Comparison of ENCODE assay signal across 20 cellular contexts in the genomic region with DNA sequence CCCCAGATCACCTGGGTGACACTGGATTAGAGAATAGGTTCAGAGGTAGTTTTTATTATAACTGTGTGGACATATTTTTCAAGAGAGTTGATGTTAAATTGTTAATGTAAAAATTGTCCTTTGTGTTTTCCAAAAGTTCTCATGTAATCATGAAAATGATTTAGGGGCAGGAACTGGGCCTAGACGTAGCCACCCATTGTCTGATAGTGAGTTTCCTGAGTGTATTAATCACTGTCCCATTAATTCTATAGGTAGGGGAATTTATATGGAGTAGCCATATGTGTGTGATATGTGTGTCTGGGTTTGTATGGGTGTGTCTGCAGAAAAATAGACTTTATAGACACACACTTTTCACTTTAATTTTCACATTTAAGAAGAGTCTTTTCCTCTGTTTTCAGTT.
A peak's percentile ranks its signal among the peaks of the same experiment; 100 is the strongest.
DNase-seq lines count a peak whose midpoint lies in the region; ATAC-seq and TF ChIP-seq lines count a peak whose summit lies in the region.
"Had no signal": no experiment of that assay in that cellular context is flagged by ENCODE, and none has a peak within 500 bp of the region (broad histone marks: within the 10 kb centered on the region; RNA-seq: fewer than 3 reads in every experiment).

No MANE protein-coding gene starts in this region.

- no peak overlapping the region for H3K18ac ChIP-seq in neuronal stem cell (ENCODE audit: low read length)

- H2AFZ ChIP-seq in mammary epithelial cell (ENCODE audit: low read depth, low read length) (peak overlapping the region; percentile 74), neuronal stem cell (ENCODE audit: low read length) (peak overlapping the region; percentile 71)

- H3K9me3 ChIP-seq in mammary epithelial cell (replicated peaks; ENCODE audit: insufficient read depth, low read length) (no peaks in the 10 kb centered on the region), breast epithelium (no peaks in the 10 kb centered on the region), gastroesophageal sphincter (no peaks in the 10 kb centered on the region), neuronal stem cell (replicated peaks in 1 of 2; ENCODE audit: control insufficient read depth in 2 of 2, insufficient read depth in 1 of 2, low read depth in 1 of 2, low read length in 2 of 2) (no peaks in the 10 kb centered on the region), tibial nerve (no peaks in the 10 kb centered on the region)
- H3K9me3 ChIP-seq: BE2C had no signal

- H3K9ac ChIP-seq in mammary epithelial cell (ENCODE audit: insufficient read depth, low read length) (no peak overlapping the region), neuronal stem cell (ENCODE audit: low read depth, low read length, poor library complexity) (no peak overlapping the region)

- TF ChIP-seq EP300 in gastroesophageal sphincter (IDR thresholded peaks at IDR 0.05), result no peak
- no peak for TF ChIP-seq EP300 in tibial nerve (IDR thresholded peaks at IDR 0.05)

- H3K4me3 Mint-ChIP-seq in activated T-cell treated with anti-CD3 and anti-CD28 coated beads, Interleukin-2, amount 50 U/mL, for 24 hours, result no peak overlapping the region
- H3K4me3 Mint-ChIP-seq: activated T-cell treated with anti-CD3 and anti-CD28 coated beads, Interleukin-2, amount 50 U/mL, for 72 hours had no signal

- H3K27me3 ChIP-seq in mammary epithelial cell (ENCODE audit: insufficient read depth, low read length) (no peaks in the 10 kb centered on the region), breast epithelium (no peaks in the 10 kb centered on the region), gastroesophageal sphincter (no peaks in the 10 kb centered on the region), neuronal stem cell (ENCODE audit: control insufficient read depth in 3 of 3, insufficient read depth in 3 of 3, low read depth in 1 of 3, low read length in 3 of 3) (no peaks in the 10 kb centered on the region), tibial nerve (no peaks in the 10 kb centered on the region)
- H3K27me3 ChIP-seq: BE2C had no signal

- H2BK120ac ChIP-seq in neuronal stem cell (ENCODE audit: low read depth, low read length), result no peak overlapping the region

- no peak overlapping the region for H4K91ac ChIP-seq in neuronal stem cell (ENCODE audit: low read depth, low read length, poor library complexity)

- H2BK15ac ChIP-seq in neuronal stem cell (ENCODE audit: low read length), result no peak overlapping the region

- H3K27me3 Mint-ChIP-seq in activated T-cell treated with anti-CD3 and anti-CD28 coated beads, Interleukin-2, amount 50 U/mL, for 24 hours, result peaks cover 38% of the 10 kb centered on the region

- no peak overlapping the region for H3K27ac Mint-ChIP-seq in activated T-cell treated with anti-CD3 and anti-CD28 coated beads, Interleukin-2, amount 50 U/mL, for 24 hours
- H3K27ac Mint-ChIP-seq: activated T-cell treated with anti-CD3 and anti-CD28 coated beads, Interleukin-2, amount 50 U/mL, for 72 hours had no signal

- H4K8ac ChIP-seq in neuronal stem cell (ENCODE audit: low read depth, low read length), result no peak overlapping the region

- no peaks in the 10 kb centered on the region for H4K20me1 ChIP-seq in mammary epithelial cell (ENCODE audit: insufficient read depth, low read length)

- H3K4me1 ChIP-seq in mammary epithelial cell (ENCODE audit: insufficient read depth, low read length) (peaks cover 17% of the 10 kb centered on the region), breast epithelium (no peaks in the 10 kb centered on the region), gastroesophageal sphincter (peaks cover 7 to 39% (median 15%) of the 10 kb centered on the region in 3 donors), neuronal stem cell (ENCODE audit: control insufficient read depth in 2 of 2, insufficient read depth in 1 of 2, low read depth in 1 of 2, low read length in 2 of 2) (peaks cover 2 to 11% of the 10 kb centered on the region in 2 donors), tibial nerve (peaks cover 0 to 48% (median 6%) of the 10 kb centered on the region in 4 donors)
- H3K4me1 ChIP-seq: BE2C had no signal

- H3K36me3 ChIP-seq in mammary epithelial cell (ENCODE audit: insufficient read depth, low read length) (no peaks in the 10 kb centered on the region), breast epithelium (no peaks in the 10 kb centered on the region), gastroesophageal sphincter (no peaks in the 10 kb centered on the region), neuronal stem cell (replicated peaks in 1 of 2; ENCODE audit: control insufficient read depth in 2 of 2, insufficient read depth in 2 of 2, low read length in 2 of 2) (no peaks in the 10 kb centered on the region), tibial nerve (no peaks in the 10 kb centered on the region)
- H3K36me3 ChIP-seq: BE2C had no signal

- H3K14ac ChIP-seq in neuronal stem cell (ENCODE audit: low read length), result no peak overlapping the region

- no TSS peak for BruUV-seq in mammary epithelial cell (replicated peaks; lab: Mats Ljungman, UMichigan)

- no peak for TF ChIP-seq POLR2A in breast epithelium (IDR thresholded peaks at IDR 0.05)
- no peak for TF ChIP-seq POLR2A in gastroesophageal sphincter (IDR thresholded peaks at IDR 0.05)
- no peak for TF ChIP-seq POLR2A in tibial nerve (IDR thresholded peaks at IDR 0.05)

- no peak overlapping the region for H2AK5ac ChIP-seq in neuronal stem cell (ENCODE audit: low read depth, low read length)

- no peaks in the 10 kb centered on the region for H3K79me1 ChIP-seq in neuronal stem cell (ENCODE audit: low read depth, low read length)

- DNase-seq in mammary epithelial cell, result no peak
- no peak for DNase-seq in breast epithelium (ENCODE audit: low spot score in 2 of 2)
- DNase-seq in neuronal stem cell (ENCODE audit: low spot score), result no peak
- DNase-seq in tibial nerve (ENCODE audit: low spot score in 2 of 2), result no peak
- no peak for DNase-seq in activated T-cell treated with anti-CD3 and anti-CD28 coated beads, Interleukin-2, amount 50 U/mL, for 24 hours
- DNase-seq in NCI-H1694 (lab: John Stamatoyannopoulos, UW), result no peak
- DNase-seq: activated CD4-positive, alpha-beta T cell treated with anti-CD3 and anti-CD28 coated beads for 1 hour; activated naive CD4-positive, alpha-beta T cell treated with anti-CD3 and anti-CD28 coated beads, Interleukin-2, amount 50 U/mL, for 16 hours; activated T-cell treated with anti-CD3 and anti-CD28 coated beads, Interleukin-2, amount 50 U/mL, for 72 hours; anterior cingulate cortex; BE2C; cerebellar nuclear complex; COR-L47; DND-41; effector CD8-positive, alpha-beta T cell; NCI-H1417 treated with DMSO at 0.1 percent for 48 hours; occipital lobe; stimulated activated naive CD8-positive, alpha-beta T cell treated with anti-CD3 and anti-CD28 coated beads, Interleukin-15, Interleukin-2, amounts not matched to agents 100 U/mL and 50 U/mL, for 24 hours had no signal

- no peak overlapping the region for H3K4ac ChIP-seq in neuronal stem cell (ENCODE audit: low read length)

- ATAC-seq in gastroesophageal sphincter (no peak), HG03354 (IDR thresholded peaks at IDR 0.05; ENCODE audit: poor library complexity, severe bottlenecking, unreplicated experiment) (no peak)
- ATAC-seq: activated T-cell treated with anti-CD3 and anti-CD28 coated beads, Interleukin-2, amount 50 U/mL, for 72 hours; stimulated activated naive CD8-positive, alpha-beta T cell treated with anti-CD3 and anti-CD28 coated beads, Interleukin-15, Interleukin-2, amounts not matched to agents 100 U/mL and 50 U/mL, for 24 hours had no signal

- no peak overlapping the region for H2BK5ac ChIP-seq in neuronal stem cell (ENCODE audit: low read length)

- H3K4me3 ChIP-seq in mammary epithelial cell (replicated peaks in 1 of 3; ENCODE audit: insufficient read depth in 1 of 3, low read depth in 2 of 3, low read length in 3 of 3), result no peak overlapping the region
- H3K4me3 ChIP-seq in breast epithelium, result no peak overlapping the region
- H3K4me3 ChIP-seq in gastroesophageal sphincter, result no peak overlapping the region
- H3K4me3 ChIP-seq in neuronal stem cell (ENCODE audit: low read length in 2 of 2), result no peak overlapping the region
- no peak overlapping the region for H3K4me3 ChIP-seq in tibial nerve

- intact Hi-C loops in mammary epithelial cell (cut with micrococcal nuclease) (no loop called here), breast epithelium (cut with DNase I; ENCODE audit: low total_unique reads) (no loop called here)

- no peaks in the 10 kb centered on the region for H3K79me2 ChIP-seq in mammary epithelial cell (ENCODE audit: insufficient read depth, low read length)

- TF ChIP-seq CTCF in mammary epithelial cell (conservative IDR thresholded peaks at IDR 0.05 in 1 of 2, IDR thresholded peaks at IDR 0.05 in 1 of 2; ENCODE audit: extremely low read depth in 1 of 2, insufficient read depth in 1 of 2, low read depth in 1 of 2, low read length in 2 of 2) (no peak), breast epithelium (IDR thresholded peaks at IDR 0.05) (no peak), gastroesophageal sphincter (IDR thresholded peaks at IDR 0.05) (no peak), tibial nerve (IDR thresholded peaks at IDR 0.05) (no peak)

- no peaks in the 10 kb centered on the region for H3K9me3 Mint-ChIP-seq in activated T-cell treated with anti-CD3 and anti-CD28 coated beads, Interleukin-2, amount 50 U/mL, for 24 hours
- H3K9me3 Mint-ChIP-seq: activated T-cell treated with anti-CD3 and anti-CD28 coated beads, Interleukin-2, amount 50 U/mL, for 72 hours had no signal

- no peaks in the 10 kb centered on the region for H3K36me3 Mint-ChIP-seq in activated T-cell treated with anti-CD3 and anti-CD28 coated beads, Interleukin-2, amount 50 U/mL, for 24 hours (ENCODE audit: low read depth)

- H3K4me2 ChIP-seq in mammary epithelial cell (ENCODE audit: insufficient read depth, low read depth, low read length) (no peak overlapping the region), neuronal stem cell (ENCODE audit: insufficient read depth, low read length, poor library complexity, severe bottlenecking) (no peak overlapping the region)

- no peak overlapping the region for H2BK12ac ChIP-seq in neuronal stem cell (ENCODE audit: low read length)

- in situ Hi-C loops in mammary epithelial cell (cut with MboI; ENCODE audit: low sequenced_read_pairs in 2 of 2), result no loop called here

- CTCF ChIA-PET in mammary epithelial cell (lab: Charles Lee; ENCODE audit: low non-redundant PET), result no interaction called here

- no peaks in the 10 kb centered on the region for H3K4me1 Mint-ChIP-seq in activated T-cell treated with anti-CD3 and anti-CD28 coated beads, Interleukin-2, amount 50 U/mL, for 24 hours (ENCODE audit: low read depth)

- 100% methylated on average over 1 of the region's 1 CpG for WGBS in mammary epithelial cell (ENCODE audit: low coverage, missing lambda C conversion rate)
- WGBS in gastroesophageal sphincter (ENCODE audit: low coverage in 1 of 2), 2 donors, result 14 to 17% methylated on average over 1 of the region's 1 CpG
- WGBS in neuronal stem cell (ENCODE audit: extremely low coverage in 2 of 2, insufficient read length in 2 of 2, insufficient replicate concordance in 1 of 2), 2 donors, result no CpG with 5 or more reads among the region's 1 CpG
- 27 to 47% methylated on average over 1 of the region's 1 CpG for WGBS in tibial nerve, 2 donors

- dilution Hi-C loops in mammary epithelial cell (cut with HindIII; ENCODE audit: low sequenced_read_pairs), result no loop called here

- H3K23ac ChIP-seq in neuronal stem cell (ENCODE audit: low read depth, low read length, poor library complexity), result no peak overlapping the region

- H3K27ac ChIP-seq in mammary epithelial cell (ENCODE audit: insufficient read depth, low read depth, low read length) (no peak overlapping the region), breast epithelium (peak overlapping the region in 1 of 2 donors; percentile 61), gastroesophageal sphincter (peak overlapping the region; percentile 58 to 81 (median 76)), neuronal stem cell (replicated peaks; ENCODE audit: low read length) (no peak overlapping the region), tibial nerve (peak overlapping the region; percentile 36 to 79 (median 62))

Comparison
In these comparisons a context has a peak if more than half of its experiments do, and no peak if none do; other contexts are left out.
1. H3K27ac ChIP-seq: peak in gastroesophageal sphincter (4 of 4) and tibial nerve (4 of 4); none in mammary epithelial cell (single experiment) and neuronal stem cell (single experiment).